16 cellular contexts compared by ENCODE assay signal in genomic region chr20:32562495-32562911, GRCh38. TPM values are rescaled to one million over a fixed set of nuclear protein-coding genes. Genes with fewer than 3 reads are reported as not detected.
A peak's percentile ranks its signal among the peaks of the same experiment; 100 is the strongest.
DNase-seq lines count a peak whose midpoint lies in the region; ATAC-seq and TF ChIP-seq lines count a peak whose summit lies in the region.
"Had no signal": no experiment of that assay in that cellular context is flagged by ENCODE, and none has a peak within 500 bp of the region (broad histone marks: within the 10 kb centered on the region; RNA-seq: fewer than 3 reads in every experiment).

No MANE protein-coding gene starts in this region.

- H3K27me3 Mint-ChIP-seq in CD4-positive, alpha-beta memory T cell = no peaks in the 10 kb centered on the region
- no peaks in the 10 kb centered on the region for H3K27me3 Mint-ChIP-seq in central memory CD8-positive, alpha-beta T cell
- H3K27me3 Mint-ChIP-seq in nephron (ENCODE audit: low read depth) = peaks cover 4% of the 10 kb centered on the region

- POLR2A ChIA-PET in CD4-positive, alpha-beta memory T cell (lab: Charles Lee; ENCODE audit: partially characterized antibody) = no interaction called here

- H3K9me3 Mint-ChIP-seq in CD4-positive, alpha-beta memory T cell = no peaks in the 10 kb centered on the region
- H3K9me3 Mint-ChIP-seq in central memory CD8-positive, alpha-beta T cell = no peaks in the 10 kb centered on the region
- no peaks in the 10 kb centered on the region for H3K9me3 Mint-ChIP-seq in nephron

- peaks cover 23 to 50% (median 39%) of the 10 kb centered on the region in 4 donors for H3K4me1 Mint-ChIP-seq in CD4-positive, alpha-beta memory T cell
- peaks cover 55% of the 10 kb centered on the region for H3K4me1 Mint-ChIP-seq in central memory CD8-positive, alpha-beta T cell
- peaks cover 41% of the 10 kb centered on the region for H3K4me1 Mint-ChIP-seq in nephron

- peaks cover 7 to 16% of the 10 kb centered on the region in 2 donors for H3K36me3 Mint-ChIP-seq in CD4-positive, alpha-beta memory T cell
- no peaks in the 10 kb centered on the region for H3K36me3 Mint-ChIP-seq in central memory CD8-positive, alpha-beta T cell (ENCODE audit: insufficient read depth)
- H3K36me3 Mint-ChIP-seq in nephron (ENCODE audit: low read depth) = no peaks in the 10 kb centered on the region

- H3K4me1 ChIP-seq in CD4-positive, alpha-beta memory T cell (ENCODE audit: insufficient read depth, low read length) = peaks cover 37% of the 10 kb centered on the region

- no peaks in the 10 kb centered on the region for H3K27me3 ChIP-seq in CD4-positive, alpha-beta memory T cell (ENCODE audit: insufficient read depth, low read length)
- H3K27me3 ChIP-seq: vagina had no signal

- ATAC-seq in central memory CD8-positive, alpha-beta T cell (replicated peaks; ENCODE audit: extremely low read depth, poor library complexity, severe bottlenecking) = no peak
- no peak for ATAC-seq in GM18519 (IDR thresholded peaks at IDR 0.05; ENCODE audit: low FRiP score, unreplicated experiment)
- ATAC-seq in omental fat pad (ENCODE audit: low FRiP score) = no peak

- DNase-seq in CD4-positive, alpha-beta memory T cell = no peak
- DNase-seq in M059J (ENCODE audit: low read depth) (peak; percentile 57), NCI-H1105 (lab: John Stamatoyannopoulos, UW) (no peak), omental fat pad (ENCODE audit: low spot score) (no peak)
- no peak for DNase-seq in central memory CD8-positive, alpha-beta T cell (ENCODE audit: low spot score in 2 of 2)
- DNase-seq in activated CD8-positive, alpha-beta memory T cell treated with anti-CD3 and anti-CD28 coated beads for 24 hours = no peak
- DNase-seq: anterior cingulate cortex; dermis blood vessel endothelial cell; midbrain; NCI-H1436; NCI-H524 treated with DMSO at 0.1 percent for 48 hours; stimulated activated CD4-positive, alpha-beta T cell treated with anti-CD3 and anti-CD28 coated beads, Interleukin-1b, Interleukin-23, amount 100 ng/mL, for 48 hours had no signal

- H3K4me3 Mint-ChIP-seq in CD4-positive, alpha-beta memory T cell = peak overlapping the region in 3 of 8 donors; percentile 7 to 62 (median 38)
- H3K4me3 Mint-ChIP-seq in central memory CD8-positive, alpha-beta T cell = peak overlapping the region; percentile 45
- H3K4me3 Mint-ChIP-seq in nephron = no peak overlapping the region
- H3K4me3 Mint-ChIP-seq: B cell had no signal

- no peaks in the 10 kb centered on the region for H3K9me3 ChIP-seq in CD4-positive, alpha-beta memory T cell (ENCODE audit: control insufficient read depth in 1 of 2, low read length in 2 of 2)
- H3K9me3 ChIP-seq: vagina had no signal

- intact Hi-C loops in CD4-positive, alpha-beta memory T cell (cut with micrococcal nuclease) = no loop called here

- H3K27ac Mint-ChIP-seq in CD4-positive, alpha-beta memory T cell = peak overlapping the region; percentile 55 to 87 (median 83)
- H3K27ac Mint-ChIP-seq in central memory CD8-positive, alpha-beta T cell (ENCODE audit: low read depth) = peak overlapping the region; percentile 78
- H3K27ac Mint-ChIP-seq in nephron = peak overlapping the region; percentile 40 to 66 (median 57)
- H3K27ac Mint-ChIP-seq: B cell had no signal

- peaks cover 3% of the 10 kb centered on the region for H3K36me3 ChIP-seq in CD4-positive, alpha-beta memory T cell (ENCODE audit: insufficient read depth, low read length)
- H3K36me3 ChIP-seq: vagina had no signal

- no peak overlapping the region for H3K27ac ChIP-seq in CD4-positive, alpha-beta memory T cell (ENCODE audit: low read depth, low read length)
- H3K27ac ChIP-seq: vagina had no signal

- TF ChIP-seq CTCF in nephron (IDR thresholded peaks at IDR 0.05; ENCODE audit: unreplicated experiment in 3 of 3) (no peak), omental fat pad (IDR thresholded peaks at IDR 0.05) (no peak)

- no peak overlapping the region for H3K4me3 ChIP-seq in CD4-positive, alpha-beta memory T cell (ENCODE audit: low read length in 2 of 2)
- H3K4me3 ChIP-seq: vagina had no signal

- CTCF ChIA-PET in CD4-positive, alpha-beta memory T cell (lab: Charles Lee; ENCODE audit: partially characterized antibody) = no interaction called here

RNA-seq across cellular contexts. Expression of gene NOL4L, which starts 22.6 kb away (rescaled TPM):
- total RNA-seq in CD4-positive, alpha-beta memory T cell = 10 to 100 TPM; 71.0 to 74.2 TPM
- polyA plus RNA-seq in CD4-positive, alpha-beta memory T cell = 10 to 100 TPM in 1 of 2 donors, 1 to 10 TPM in 1; 7.0 to 23.9 TPM
- 10.3 and 14.2 TPM in 2 replicates for total RNA-seq in M059J (2014; rRNA removed; shearing (Covaris generic))
- total RNA-seq in omental fat pad = 10 to 100 TPM in 3 of 4 donors, 1 to 10 TPM in 1; 6.8 to 15.3 (median 13.6) TPM
